In genomic region chr20:17856024-17856564, GRCh38 we compare ENCODE assay signal across 8 cellular contexts.
DNase-seq lines count a peak whose midpoint lies in the region; ATAC-seq and TF ChIP-seq lines count a peak whose summit lies in the region.

No MANE protein-coding gene starts in this region.

- H3K27ac ChIP-seq in IMR-90 (ENCODE audit: insufficient read depth, low read length) (no peak overlapping the region), osteoblast (ENCODE audit: low read depth, low read length) (no peak overlapping the region)

- no peak overlapping the region for H3K9ac ChIP-seq in IMR-90 (ENCODE audit: low read depth, low read length)

- no peak overlapping the region for H3K18ac ChIP-seq in IMR-90 (ENCODE audit: low read depth, low read length)

- H2BK120ac ChIP-seq in IMR-90 (ENCODE audit: low read depth, low read length), result no peak overlapping the region

- intact Hi-C loops in IMR-90 (cut with micrococcal nuclease), result no loop called here

- in situ Hi-C loops in IMR-90 (cut with MboI; ENCODE audit: low sequenced_read_pairs), result no loop called here

- no peaks in the 10 kb centered on the region for H3K79me1 ChIP-seq in IMR-90 (ENCODE audit: low read depth in 1 of 2, low read length in 2 of 2)

- H3K4me3 ChIP-seq in IMR-90 (ENCODE audit: insufficient read depth, low read depth, low read length) (no peak overlapping the region), fibroblast of villous mesenchyme (ENCODE audit: low read depth, low read length) (no peak overlapping the region), osteoblast (ENCODE audit: insufficient read depth, low read length) (no peak overlapping the region)

- H2BK5ac ChIP-seq in IMR-90 (ENCODE audit: low read depth, low read length, poor library complexity, severe bottlenecking), result no peak overlapping the region

- H3K14ac ChIP-seq in IMR-90 (replicated peaks; ENCODE audit: low read depth, low read length), result no peak overlapping the region

- H3K36me3 ChIP-seq in IMR-90 (ENCODE audit: control insufficient read depth, insufficient read depth, low read length), result no peaks in the 10 kb centered on the region
- no peaks in the 10 kb centered on the region for H3K36me3 ChIP-seq in osteoblast (ENCODE audit: insufficient read depth, low read length)

- H3K4ac ChIP-seq in IMR-90 (ENCODE audit: low read depth, low read length), result peak overlapping the region; percentile 18; the same call in 1 of the 2 replicates

- H3K56ac ChIP-seq in IMR-90 (ENCODE audit: extremely low read depth, insufficient read depth, low read length), result no peak overlapping the region

- H2AK9ac ChIP-seq in IMR-90 (replicated peaks; ENCODE audit: low read depth, low read length, poor library complexity), result peak overlapping the region; percentile 59

- H2BK15ac ChIP-seq in IMR-90 (ENCODE audit: low read depth, low read length), result no peak overlapping the region

- H4K91ac ChIP-seq in IMR-90 (ENCODE audit: insufficient read depth, low read depth, low read length), result no peak overlapping the region

- no peak overlapping the region for H3K4me2 ChIP-seq in IMR-90 (ENCODE audit: low read depth, low read length)
- no peak overlapping the region for H3K4me2 ChIP-seq in osteoblast (ENCODE audit: insufficient read depth, low read length)

- ATAC-seq in GM18498 (IDR thresholded peaks at IDR 0.05; ENCODE audit: unreplicated experiment) (peak; percentile 78), GM21576 (IDR thresholded peaks at IDR 0.05; ENCODE audit: unreplicated experiment) (peak; percentile 76), IMR-90 (ENCODE audit: low read depth) (no peak)

- no peak overlapping the region; a peak in 1 of 4 replicates for H4K8ac ChIP-seq in IMR-90 (ENCODE audit: low read depth in 2 of 2, low read length in 2 of 2)

- no TSS peak for BruUV-seq in IMR-90 (replicated peaks; lab: Mats Ljungman, UMichigan)

- H3K27me3 ChIP-seq in IMR-90 (ENCODE audit: control insufficient read depth, insufficient read depth, low read length) (no peaks in the 10 kb centered on the region), osteoblast (ENCODE audit: insufficient read depth, low read length) (no peaks in the 10 kb centered on the region)

- TF ChIP-seq CTCF in IMR-90 (conservative IDR thresholded peaks at IDR 0.05; ENCODE audit: low read depth, low read length) (no peak), fibroblast of villous mesenchyme (IDR thresholded peaks at IDR 0.05; ENCODE audit: insufficient read depth, low read depth, low read length) (no peak), osteoblast (IDR thresholded peaks at IDR 0.05; ENCODE audit: extremely low read depth, low read depth, low read length) (no peak)

- POLR2A ChIA-PET in IMR-90 (lab: Charles Lee; ENCODE audit: unreplicated experiment), result no interaction called here

- no peak overlapping the region; the same call in 1 of the 2 replicates for H2BK20ac ChIP-seq in IMR-90 (ENCODE audit: low read depth, low read length)

- no peak overlapping the region for H4K5ac ChIP-seq in IMR-90 (ENCODE audit: low read depth, low read length)

- H3K9me1 ChIP-seq in IMR-90 (ENCODE audit: insufficient read depth, low read length), result peaks cover 6% of the 10 kb centered on the region; the same call in 1 of the 2 replicates

- no CpG with 5 or more reads among the region's 3 CpGs for WGBS in IMR-90 (ENCODE audit: extremely low coverage in 2 of 2, insufficient read length in 1 of 2), 2 experiments

- DNase-seq in IMR-90, result peak; percentile 28
- peak; percentile 80 for DNase-seq in fibroblast of villous mesenchyme (ENCODE audit: low read depth)
- DNase-seq in NCI-H2171 treated with DMSO at 0.1 percent for 48 hours (lab: John Stamatoyannopoulos, UW), result no peak
- no peak for DNase-seq in osteoblast (ENCODE audit: insufficient read length, low spot score, missing footprints)
- DNase-seq in NCI-H1417 treated with DMSO at 0.1 percent for 48 hours (lab: John Stamatoyannopoulos, UW), result no peak
- no peak for DNase-seq in SIG-M5 (lab: John Stamatoyannopoulos, UW)

- H3K4me1 ChIP-seq in IMR-90 (ENCODE audit: control insufficient read depth, insufficient read depth, low read length) (peaks cover 2% of the 10 kb centered on the region; the same call in 1 of the 2 replicates), osteoblast (ENCODE audit: insufficient read depth, low read length) (no peaks in the 10 kb centered on the region)

- no peak overlapping the region for H3K23ac ChIP-seq in IMR-90 (ENCODE audit: low read depth, low read length)

- no peaks in the 10 kb centered on the region for H3K79me2 ChIP-seq in osteoblast (ENCODE audit: insufficient read depth, low read length)

- dilution Hi-C loops in IMR-90 (cut with HindIII; ENCODE audit: low sequenced_read_pairs, unreplicated experiment), result no loop called here

- H2AFZ ChIP-seq in IMR-90 (replicated peaks; ENCODE audit: low read length, poor library complexity) (peak overlapping the region; percentile 13), osteoblast (ENCODE audit: low read length) (no peak overlapping the region)

- H3K9me3 ChIP-seq in IMR-90 (ENCODE audit: control insufficient read depth, insufficient read depth, low read length) (0 out of 2 replicates have a peak, but pooled peaks cover 2% of the 10 kb centered on the region), osteoblast (ENCODE audit: low read depth, low read length) (no peaks in the 10 kb centered on the region)

- H4K20me1 ChIP-seq in IMR-90 (ENCODE audit: insufficient read depth, low read length), result no peaks in the 10 kb centered on the region
- H4K20me1 ChIP-seq in osteoblast (ENCODE audit: insufficient read depth, low read length), result no peaks in the 10 kb centered on the region

- H2AK5ac ChIP-seq in IMR-90 (ENCODE audit: low read depth, low read length), result 0 out of 2 replicates have a peak overlapping the region, but pooled peaks have one; percentile 33

- TF ChIP-seq POLR2A in IMR-90 (IDR thresholded peaks at IDR 0.05; ENCODE audit: low read depth, low read length), result no peak

- CTCF ChIA-PET in IMR-90 (lab: Yijun Ruan, JAX), result no interaction called here

- TF ChIP-seq RAD21 in IMR-90 (IDR thresholded peaks at IDR 0.05; ENCODE audit: low read length), result no peak

TF ChIP-seq in IMR-90, 13 proteins besides CTCF, POLR2A, EP300 and RAD21:
- no peak for TF ChIP-seq SMC3 (IDR thresholded peaks at IDR 0.05; ENCODE audit: low read depth, low read length)
- TF ChIP-seq NFE2L2 (IDR thresholded peaks at IDR 0.05; ENCODE audit: low read depth, low read length), result no peak
- no peak for TF ChIP-seq RCOR1 (IDR thresholded peaks at IDR 0.05; ENCODE audit: insufficient replicate concordance, low read length)
- no peak for TF ChIP-seq ELK1 (IDR thresholded peaks at IDR 0.05; ENCODE audit: borderline replicate concordance, low read depth, low read length)
- no peak for TF ChIP-seq BHLHE40 (IDR thresholded peaks at IDR 0.05; ENCODE audit: low read depth, low read length)
- TF ChIP-seq MXI1 (IDR thresholded peaks at IDR 0.05; ENCODE audit: borderline replicate concordance, low read depth, low read length), result no peak
- TF ChIP-seq CHD1 (IDR thresholded peaks at IDR 0.05; ENCODE audit: low read depth, low read length), result no peak
- TF ChIP-seq USF2 (IDR thresholded peaks at IDR 0.05; ENCODE audit: low read depth, low read length), result no peak
- TF ChIP-seq MAFK (IDR thresholded peaks at IDR 0.05; ENCODE audit: low read depth, low read length), result no peak
- no peak for TF ChIP-seq FOS (IDR thresholded peaks at IDR 0.05; ENCODE audit: low read depth, low read length)
- TF ChIP-seq MAZ (IDR thresholded peaks at IDR 0.05; ENCODE audit: borderline replicate concordance, low read depth, low read length), result no peak

Comparison
In these comparisons a context has a peak if more than half of its experiments do, and no peak if none do; other contexts are left out.
1. DNase-seq: peak in IMR-90 (single experiment) and fibroblast of villous mesenchyme (single experiment); none in NCI-H2171 treated with DMSO at 0.1 percent for 48 hours (single experiment), osteoblast (single experiment), NCI-H1417 treated with DMSO at 0.1 percent for 48 hours (single experiment) and SIG-M5 (single experiment).